ENCODE assay signal across 8 cellular contexts in the genomic region with DNA sequence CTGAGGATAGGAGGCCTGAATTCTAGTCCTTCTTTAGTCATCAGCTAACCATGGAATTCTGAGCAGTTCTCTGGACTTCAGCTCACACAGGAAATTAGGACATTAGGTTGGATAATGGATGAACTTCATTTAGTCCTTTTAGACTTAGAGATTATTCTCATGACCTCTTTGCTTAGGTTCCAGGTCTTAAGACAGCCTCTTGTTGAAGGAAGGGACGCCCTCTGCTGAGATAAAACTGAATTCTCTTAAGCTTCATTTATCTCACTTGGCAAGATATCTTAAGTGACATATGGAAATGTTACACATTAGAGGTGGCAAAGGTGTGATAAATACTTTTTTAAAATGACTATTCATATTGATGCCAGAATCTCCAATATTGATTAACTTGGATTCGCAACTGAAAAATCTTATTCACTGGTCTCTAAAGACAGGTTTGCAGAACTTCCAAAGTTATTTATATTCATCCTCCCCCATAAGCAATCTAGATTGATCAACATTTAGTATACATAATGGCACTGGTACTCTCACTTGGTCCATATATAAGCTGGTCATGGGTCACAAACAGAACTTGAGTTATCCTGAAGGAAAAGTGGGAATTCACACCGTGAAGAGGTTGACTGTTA. TPM values are rescaled to one million over a fixed set of nuclear protein-coding genes. Genes with fewer than 3 reads are reported as not detected.
DNase-seq lines count a peak whose midpoint lies in the region; ATAC-seq and TF ChIP-seq lines count a peak whose summit lies in the region.

No MANE protein-coding gene starts in this region.

- H3K36me3 Mint-ChIP-seq in osteocyte (ENCODE audit: unreplicated experiment), result peaks cover 10% of the 10 kb centered on the region

- CTCF ChIA-PET in PC-9 (lab: Charles Lee), result interaction anchor here (0.6 to 1.6 kb wide), 8 partner anchors 11 to 158 kb away, joined by 3 to 6 read pairs (median 4); no protein-coding TSS in a partner anchor

- intact Hi-C loops in PC-9 (cut with micrococcal nuclease; ENCODE audit: unreplicated experiment), result loop anchor here (1.0 to 2.0 kb wide), 3 partner anchors 71 to 295 kb away; no protein-coding TSS in a partner anchor

- no peaks in the 10 kb centered on the region for H3K27me3 Mint-ChIP-seq in osteocyte (ENCODE audit: unreplicated experiment)

- H3K27me3 ChIP-seq in PC-9 (ENCODE audit: insufficient read depth, low read depth), result no peaks in the 10 kb centered on the region

- no peak overlapping the region for H2AFZ ChIP-seq in PC-9

- H3K4me1 ChIP-seq in PC-9 (replicated peaks; ENCODE audit: insufficient read depth), result peaks cover 13% of the 10 kb centered on the region

- peak; percentile 88 for DNase-seq in ELR (ENCODE audit: low read depth)
- DNase-seq in PC-9, result peak in 1 of 2 experiments; percentile 67
- no peak for DNase-seq in osteocyte (ENCODE audit: extremely low spot score, unreplicated experiment)
- DNase-seq in DMS79 treated with DMSO at 0.1 percent for 48 hours (lab: John Stamatoyannopoulos, UW), result no peak

- H3K9me3 Mint-ChIP-seq in osteocyte (ENCODE audit: unreplicated experiment), result peaks cover 8% of the 10 kb centered on the region

- H3K36me3 ChIP-seq in PC-9 (ENCODE audit: low read depth), result no peaks in the 10 kb centered on the region

- peaks cover 20% of the 10 kb centered on the region for H3K4me1 Mint-ChIP-seq in osteocyte (ENCODE audit: unreplicated experiment)

- peaks cover 9% of the 10 kb centered on the region; the same call in 1 of the 2 replicates for H3F3A ChIP-seq in PC-9 (ENCODE audit: insufficient read depth, low read depth)

- no peak overlapping the region for H3K4me2 ChIP-seq in PC-9

- ATAC-seq in HG02678 (IDR thresholded peaks at IDR 0.05; ENCODE audit: unreplicated experiment), result peak; percentile 72
- peak; percentile 59 for ATAC-seq in esophagus mucosa
- ATAC-seq in GM19035 (IDR thresholded peaks at IDR 0.05; ENCODE audit: unreplicated experiment), result no peak
- ATAC-seq in GM21447 (IDR thresholded peaks at IDR 0.05; ENCODE audit: unreplicated experiment), result no peak

- peaks cover 19% of the 10 kb centered on the region for H3K9me3 ChIP-seq in PC-9 (ENCODE audit: insufficient read depth, low read depth)

- H4K20me1 ChIP-seq in PC-9 (ENCODE audit: insufficient read depth), result no peaks in the 10 kb centered on the region

- POLR2A ChIA-PET in PC-9 (lab: Charles Lee; ENCODE audit: unreplicated experiment), result interaction anchor here (0.6 to 1.0 kb wide), 6 partner anchors 8 to 187 kb away, joined by 3 to 13 read pairs (median 4); no protein-coding TSS in a partner anchor

- H3K4me3 Mint-ChIP-seq in osteocyte (ENCODE audit: unreplicated experiment), result no peak overlapping the region

- peak; percentile 76 for TF ChIP-seq CTCF in PC-9 (conservative IDR thresholded peaks at IDR 0.05)
- TF ChIP-seq CTCF in osteocyte (IDR thresholded peaks at IDR 0.05), result peak; percentile 74

- H3K27ac ChIP-seq in PC-9, result no peak overlapping the region

- no peaks in the 10 kb centered on the region for H3K9me2 ChIP-seq in PC-9 (ENCODE audit: insufficient read depth)

- no peak overlapping the region for H3K4me3 ChIP-seq in PC-9

- no TSS peak for BruUV-seq in PC-9 (replicated peaks; lab: Mats Ljungman, UMichigan)

- H3K27ac Mint-ChIP-seq in osteocyte (ENCODE audit: unreplicated experiment), result no peak overlapping the region

- no peaks in the 10 kb centered on the region for H3K79me2 ChIP-seq in PC-9 (ENCODE audit: low read depth)

RNA-seq across cellular contexts. Expression of a gene that starts 16.9 kb away (rescaled TPM):
- total RNA-seq in PC-9 (2021) (0.17 TPM in 1 of 2 replicates, not detected in the other), esophagus mucosa (1.1 TPM), osteocyte (not detected in 2 replicates)

Comparison
In these comparisons a context has a peak if more than half of its experiments do, and no peak if none do; other contexts are left out.
1. ATAC-seq: peak in HG02678 (single experiment) and esophagus mucosa (single experiment); none in GM19035 (single experiment) and GM21447 (single experiment).